Comparison of ENCODE assay signal across 9 cellular contexts in the genomic region with DNA sequence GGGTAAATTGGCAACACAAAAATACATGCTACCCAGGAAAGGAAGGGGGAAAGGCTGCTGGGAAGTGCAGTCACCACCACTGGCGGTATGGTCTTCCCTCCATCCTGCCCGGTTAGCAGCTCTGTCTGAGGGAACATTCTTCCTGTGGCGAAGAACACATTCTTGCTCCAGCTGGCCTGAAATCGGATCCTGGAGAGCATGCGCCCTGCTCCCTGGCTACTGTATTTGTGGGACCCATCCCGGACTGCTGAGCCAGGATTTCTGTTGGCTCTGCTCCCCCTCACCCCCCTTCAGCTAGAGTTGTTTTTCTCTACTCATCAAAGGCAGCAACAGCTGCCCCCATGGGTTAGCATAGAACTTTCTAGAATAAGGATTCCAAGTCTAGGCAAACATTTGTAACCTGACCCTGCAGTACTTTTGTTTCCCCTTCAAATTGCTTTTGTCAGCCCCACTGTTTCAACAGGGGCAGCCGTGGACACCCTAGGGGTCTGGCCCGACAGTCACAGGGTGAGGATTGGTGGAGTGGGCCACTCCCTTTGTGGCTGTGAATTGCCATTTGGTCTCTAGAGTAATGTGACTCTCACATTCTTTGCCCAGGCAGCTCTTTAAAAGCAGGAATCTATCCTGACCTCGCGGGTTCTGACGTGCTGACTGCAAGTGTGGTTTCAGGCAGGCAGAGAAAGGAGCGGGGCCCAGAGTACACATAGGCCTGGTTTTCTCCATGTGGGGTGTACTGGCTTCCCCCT.
DNase-seq lines count a peak whose midpoint lies in the region; ATAC-seq and TF ChIP-seq lines count a peak whose summit lies in the region.
"Had no signal": no experiment of that assay in that cellular context is flagged by ENCODE, and none has a peak within 500 bp of the region (broad histone marks: within the 10 kb centered on the region; RNA-seq: fewer than 3 reads in every experiment).

No MANE protein-coding gene starts in this region.

- TF ChIP-seq CTCF in endodermal cell (conservative IDR thresholded peaks at IDR 0.05) = no peak
- peak in 2 of 5 experiments; percentile 14 for TF ChIP-seq CTCF in tibial nerve (IDR thresholded peaks at IDR 0.05)

- peak in 1 of 2 donors; percentile 31 for TF ChIP-seq POLR2A in tibial nerve (IDR thresholded peaks at IDR 0.05)

- H3K4me3 ChIP-seq in endodermal cell (ENCODE audit: low read length) (no peak overlapping the region), mesodermal cell (ENCODE audit: extremely low read depth, insufficient read depth, low read length, poor library complexity, severe bottlenecking) (no peak overlapping the region), tibial nerve (no peak overlapping the region)
- H3K4me3 ChIP-seq: SK-N-MC had no signal

- H3K27ac Mint-ChIP-seq in T-cell = peak overlapping the region; percentile 29 to 44
- H3K27ac Mint-ChIP-seq in endodermal cell = peak overlapping the region; percentile 89

- 53 to 59% methylated on average over 11 to 12 of the region's 12 CpGs for WGBS in endodermal cell (ENCODE audit: insufficient coverage in 1 of 2, insufficient read length in 1 of 2), 2 experiments
- WGBS in mesodermal cell (ENCODE audit: insufficient coverage in 2 of 2), 2 experiments = 46 to 48% methylated on average over 6 to 12 of the region's 12 CpGs
- 9 to 12% methylated on average over 11 to 12 of the region's 12 CpGs for WGBS in tibial nerve, 2 donors

- H3K27me3 ChIP-seq in endodermal cell (ENCODE audit: control insufficient read depth, insufficient read depth, low read length, poor library complexity, severe bottlenecking) (no peaks in the 10 kb centered on the region), tibial nerve (no peaks in the 10 kb centered on the region)

- H3K4me3 Mint-ChIP-seq in T-cell = peak overlapping the region in 2 of 3 donors; percentile 0 to 4
- peak overlapping the region; percentile 34 for H3K4me3 Mint-ChIP-seq in endodermal cell

- DNase-seq in ELF-1 (ENCODE audit: low read depth, low spot score) (peak; percentile 85), T-cell (no peak), endodermal cell (peak; percentile 84), tibial nerve (ENCODE audit: low spot score in 2 of 2) (peak; percentile 65 to 80)

- peak in 1 of 2 donors; percentile 78 for TF ChIP-seq EP300 in tibial nerve (IDR thresholded peaks at IDR 0.05)

- H3K4me1 ChIP-seq in endodermal cell (ENCODE audit: control insufficient read depth, insufficient read depth, low read length) = peaks cover 30% of the 10 kb centered on the region
- H3K4me1 ChIP-seq in mesodermal cell (ENCODE audit: control insufficient read depth, insufficient read depth, low read length, poor library complexity, severe bottlenecking) = peaks cover 60% of the 10 kb centered on the region
- H3K4me1 ChIP-seq in tibial nerve = peaks cover 0 to 53% (median 43%) of the 10 kb centered on the region in 4 donors

- H3K9me3 Mint-ChIP-seq in T-cell = no peaks in the 10 kb centered on the region
- no peaks in the 10 kb centered on the region for H3K9me3 Mint-ChIP-seq in endodermal cell

- POLR2A ChIA-PET in T-cell (lab: Charles Lee) = no interaction called here

- ATAC-seq in HG03354 (IDR thresholded peaks at IDR 0.05; ENCODE audit: poor library complexity, severe bottlenecking, unreplicated experiment) (peak; percentile 28), T-cell (replicated peaks in 1 of 4) (peak; percentile 22 to 45 (median 30)), HG02973 (IDR thresholded peaks at IDR 0.05; ENCODE audit: unreplicated experiment) (no peak), GM21515 (IDR thresholded peaks at IDR 0.05; ENCODE audit: unreplicated experiment) (no peak)

- H3K36me3 Mint-ChIP-seq in T-cell (no peaks in the 10 kb centered on the region), endodermal cell (ENCODE audit: low read depth) (no peaks in the 10 kb centered on the region)

- H3K4me1 Mint-ChIP-seq in T-cell = peaks cover 23 to 57% (median 45%) of the 10 kb centered on the region in 3 donors
- peaks cover 60% of the 10 kb centered on the region for H3K4me1 Mint-ChIP-seq in endodermal cell

- no peaks in the 10 kb centered on the region for H3K27me3 Mint-ChIP-seq in T-cell
- peaks cover 2% of the 10 kb centered on the region for H3K27me3 Mint-ChIP-seq in endodermal cell (ENCODE audit: insufficient read depth)

- H3K36me3 ChIP-seq in endodermal cell (ENCODE audit: control insufficient read depth, insufficient read depth, low read length) (no peaks in the 10 kb centered on the region), mesodermal cell (ENCODE audit: control insufficient read depth, insufficient read depth, low read length) (no peaks in the 10 kb centered on the region), tibial nerve (no peaks in the 10 kb centered on the region)

- peak overlapping the region; percentile 78 for H3K27ac ChIP-seq in endodermal cell (ENCODE audit: low read depth, low read length)
- peak overlapping the region; percentile 93 for H3K27ac ChIP-seq in mesodermal cell (ENCODE audit: low read depth, low read length, severe bottlenecking)
- H3K27ac ChIP-seq in tibial nerve = peak overlapping the region; percentile 49 to 96 (median 84)
- H3K27ac ChIP-seq: SK-N-MC had no signal

- H3K9me3 ChIP-seq in endodermal cell (ENCODE audit: control insufficient read depth, low read length) (no peaks in the 10 kb centered on the region), mesodermal cell (ENCODE audit: control insufficient read depth, low read length) (no peaks in the 10 kb centered on the region), tibial nerve (no peaks in the 10 kb centered on the region)

- CTCF ChIA-PET in T-cell (lab: Charles Lee) = interaction anchor here in 1 of 2 donors (0.7 to 1.0 kb wide), 2 partner anchors 132 to 367 kb away, joined by 3 to 4 read pairs; no protein-coding TSS in a partner anchor

- H3K9ac ChIP-seq in endodermal cell (ENCODE audit: extremely low read depth, low read length, poor library complexity, severe bottlenecking) = no peak overlapping the region

Comparison
In these comparisons a context has a peak if more than half of its experiments do, and no peak if none do; other contexts are left out.
1. DNase-seq: peak in ELF-1 (single experiment), endodermal cell (single experiment) and tibial nerve (2 of 2); none in T-cell (0 of 34).
2. ATAC-seq: peak in HG03354 (single experiment) and T-cell (4 of 4); none in HG02973 (single experiment) and GM21515 (single experiment).
3. Peak in every context shown above with its lines, with median percentiles within 50 percentile points of each other: H3K27ac ChIP-seq.